ENCODE assay signal across 29 cellular contexts in genomic region chr4:162209706-162210105, GRCh38. TPM values are rescaled to one million over a fixed set of nuclear protein-coding genes. Genes with fewer than 3 reads are reported as not detected.
"Had no signal": no experiment of that assay in that cellular context is flagged by ENCODE, and none has a peak within 500 bp of the region (broad histone marks: within the 10 kb centered on the region; RNA-seq: fewer than 3 reads in every experiment).

No MANE protein-coding gene starts in this region.

- H3K4me3 ChIP-seq: neural progenitor cell, ovary, psoas muscle, skin epidermis, smooth muscle cell, spleen, suprapubic skin, testis, tibial artery, transverse colon, upper lobe of right lung, uterus had no signal

- H3K4me1 ChIP-seq: neural progenitor cell, parathyroid adenoma, psoas muscle, spleen, suprapubic skin, testis, tibial artery, transverse colon, upper lobe of right lung, uterus had no signal

- H2AFZ ChIP-seq: neural progenitor cell, parathyroid adenoma had no signal

- H3K27ac ChIP-seq: neural progenitor cell, ovary, parathyroid adenoma, psoas muscle, skin epidermis, spleen, suprapubic skin, testis, tibial artery, transverse colon, upper lobe of right lung, uterus had no signal

- H3K4me2 ChIP-seq: neural progenitor cell, smooth muscle cell had no signal

- H3K9ac ChIP-seq: neural progenitor cell, parathyroid adenoma had no signal

- H3K9me3 ChIP-seq: ovary, psoas muscle, suprapubic skin, testis, tibial artery, transverse colon, upper lobe of right lung, uterus had no signal

- DNase-seq: natural killer cell; occipital lobe; ovary; posterior cingulate gyrus; psoas muscle; right cardiac atrium; spleen; stimulated activated CD4-positive, alpha-beta T cell treated with anti-CD3 and anti-CD28 coated beads, Interleukin-12 subunit alpha, Interleukin-12 subunit beta, amount 100 ng/mL, for 4 hours; stimulated activated CD4-positive, alpha-beta T cell treated with anti-CD3 and anti-CD28 coated beads, Interleukin-1b, Interleukin-23, amount 100 ng/mL, for 48 hours; stimulated activated CD4-positive, alpha-beta T cell treated with anti-CD3 and anti-CD28 coated beads, Interleukin-4, amount 100 ng/mL, for 1 hour; stimulated activated CD4-positive, alpha-beta T cell treated with anti-CD3 and anti-CD28 coated beads, Interleukin-4, amount 100 ng/mL, for 4 hours; stimulated activated CD8-positive, alpha-beta memory T cell treated with anti-CD3 and anti-CD28 coated beads, Interleukin-4, amount 100 ng/mL, for 48 hours; stimulated activated naive CD4-positive, alpha-beta T cell; stimulated activated naive CD8-positive, alpha-beta T cell treated with anti-CD3 and anti-CD28 coated beads, Interleukin-15, amount 100 ng/mL, for 72 hours; stimulated activated naive CD8-positive, alpha-beta T cell treated with anti-CD3 and anti-CD28 coated beads, Interleukin-15, Interleukin-2, amounts not matched to agents 100 U/mL and 50 U/mL, for 24 hours; substantia nigra; testis; tibial artery; transverse colon; upper lobe of right lung; uterus had no signal

- H3K36me3 ChIP-seq: neural progenitor cell, ovary, spleen, suprapubic skin, tibial artery, transverse colon, upper lobe of right lung, uterus had no signal

- H3K27me3 ChIP-seq: neural progenitor cell, ovary, spleen, suprapubic skin, testis, tibial artery, transverse colon, upper lobe of right lung, uterus had no signal

- H3K79me2 ChIP-seq: parathyroid adenoma had no signal

- ATAC-seq: natural killer cell; psoas muscle; right cardiac atrium; sciatic nerve; stimulated activated memory B cell treated with anti-CD40 and anti-IgM and Interleukin-4, amounts not matched to agents 10 μg/mL and 1 μg/mL and 100 μg/mL, for 72 hours; stimulated activated naive CD8-positive, alpha-beta T cell treated with anti-CD3 and anti-CD28 coated beads, Interleukin-15, amount 100 ng/mL, for 72 hours; stimulated activated naive CD8-positive, alpha-beta T cell treated with anti-CD3 and anti-CD28 coated beads, Interleukin-15, Interleukin-2, amounts not matched to agents 100 U/mL and 50 U/mL, for 24 hours; upper lobe of right lung had no signal

RNA-seq across cellular contexts. Expression of gene FSTL5, which starts 45.9 kb away (rescaled TPM):
- total RNA-seq: natural killer cell, osteoblast, ovary, psoas muscle, right cardiac atrium, spleen, suprapubic skin had no signal
- polyA plus RNA-seq: smooth muscle cell had no signal
